In the genomic region with DNA sequence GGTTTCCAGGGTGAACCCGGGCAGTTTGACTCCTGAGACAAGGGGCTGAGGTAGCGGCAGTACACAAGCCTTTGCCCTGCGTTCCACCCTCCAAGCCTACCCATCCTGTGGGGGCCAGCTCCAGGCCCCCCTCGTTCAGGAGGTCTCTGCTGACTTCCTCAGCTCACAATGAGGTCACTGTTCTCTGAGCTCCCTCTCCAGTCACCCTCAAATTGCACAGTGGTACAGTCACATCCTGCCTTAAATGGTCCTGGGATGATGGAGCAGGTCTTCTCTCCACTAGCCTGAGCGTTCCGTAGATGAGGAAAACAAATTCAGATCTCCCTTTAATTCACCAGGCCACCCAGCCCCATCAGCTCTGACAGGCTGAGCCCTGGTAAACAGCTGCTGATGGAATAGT, we compare ENCODE assay signal across 14 cellular contexts.
DNase-seq lines count a peak whose midpoint lies in the region; ATAC-seq and TF ChIP-seq lines count a peak whose summit lies in the region.
"Had no signal": no experiment of that assay in that cellular context is flagged by ENCODE, and none has a peak within 500 bp of the region (broad histone marks: within the 10 kb centered on the region; RNA-seq: fewer than 3 reads in every experiment).

No MANE protein-coding gene starts in this region.

- peak overlapping the region in 9 of 10 donors; percentile 16 to 87 (median 77) for H3K4me3 Mint-ChIP-seq in naive thymus-derived CD4-positive, alpha-beta T cell
- no peak overlapping the region for H3K4me3 Mint-ChIP-seq in CD14-positive monocyte
- H3K4me3 Mint-ChIP-seq: activated T-helper 1 cell treated with anti-CD3 and anti-CD28 coated beads, Interleukin-12 subunit alpha, Interleukin-12 subunit beta, Interleukin-2, Interleukin-4 antibody, amounts not matched to agents 30 ng/mL and 10 ng/mL and 1 ng/mL, durations not matched to agents 14 hours and 24 hours and 36 hours had no signal

- H3K4me1 ChIP-seq in Loucy (ENCODE audit: insufficient read depth, low read length, poor library complexity, severe bottlenecking): peaks cover 49% of the 10 kb centered on the region
- H3K4me1 ChIP-seq in naive thymus-derived CD4-positive, alpha-beta T cell (ENCODE audit: control insufficient read depth in 2 of 2, insufficient read depth in 2 of 2, low read length in 2 of 2): peaks cover 42 to 54% of the 10 kb centered on the region in 2 donors

- 0 out of 2 replicates have a peak, but pooled peaks cover 5% of the 10 kb centered on the region for H3F3A ChIP-seq in Loucy (ENCODE audit: low read depth)

- no peaks in the 10 kb centered on the region for H3K9me3 ChIP-seq in Loucy (ENCODE audit: insufficient read depth, low read depth, low read length)
- no peaks in the 10 kb centered on the region for H3K9me3 ChIP-seq in naive thymus-derived CD4-positive, alpha-beta T cell (ENCODE audit: control insufficient read depth in 2 of 3, low read length in 3 of 3)
- H3K9me3 ChIP-seq: heart left ventricle, stomach had no signal

- peak overlapping the region in 7 of 9 donors; percentile 19 to 87 (median 77) for H3K27ac Mint-ChIP-seq in naive thymus-derived CD4-positive, alpha-beta T cell
- peak overlapping the region in 1 of 7 donors; percentile 33 for H3K27ac Mint-ChIP-seq in CD14-positive monocyte
- H3K27ac Mint-ChIP-seq: activated T-helper 1 cell treated with anti-CD3 and anti-CD28 coated beads, Interleukin-12 subunit alpha, Interleukin-12 subunit beta, Interleukin-2, Interleukin-4 antibody, amounts not matched to agents 30 ng/mL and 10 ng/mL and 1 ng/mL, durations not matched to agents 14 hours and 24 hours and 36 hours had no signal

- H3K27ac ChIP-seq in brain microvascular endothelial cell: no peak overlapping the region
- no peak overlapping the region for H3K27ac ChIP-seq in naive thymus-derived CD4-positive, alpha-beta T cell (ENCODE audit: low read depth, low read length)
- H3K27ac ChIP-seq: stomach had no signal

- peaks cover 0 to 22% (median 0%) of the 10 kb centered on the region in 5 donors for H3K27me3 Mint-ChIP-seq in naive thymus-derived CD4-positive, alpha-beta T cell
- H3K27me3 Mint-ChIP-seq in CD14-positive monocyte (ENCODE audit: low read depth in 3 of 3): peaks cover 2 to 8% (median 3%) of the 10 kb centered on the region in 3 donors

- in situ Hi-C loops in brain microvascular endothelial cell (cut with HindIII; ENCODE audit: low pct_ligation_motif_present, low sequenced_read_pairs): no loop called here

- no peaks in the 10 kb centered on the region for H4K20me1 ChIP-seq in Loucy (ENCODE audit: insufficient read depth, low read length, poor library complexity, severe bottlenecking)

- POLR2A ChIA-PET in naive thymus-derived CD4-positive, alpha-beta T cell (lab: Charles Lee): interaction anchor here (1.0 to 4.5 kb wide), 7 partner anchors 9 to 89 kb away, joined by 4 to 34 read pairs (median 8); no protein-coding TSS in a partner anchor

- no peak for ATAC-seq in naive thymus-derived CD4-positive, alpha-beta T cell
- ATAC-seq in GM21367 (IDR thresholded peaks at IDR 0.05; ENCODE audit: unreplicated experiment) (no peak), left ventricle myocardium superior (no peak)

- CTCF ChIA-PET in naive thymus-derived CD4-positive, alpha-beta T cell (lab: Charles Lee): interaction anchor here (1.1 to 3.8 kb wide), 7 partner anchors 11 to 52 kb away, joined by 4 to 21 read pairs (median 5); no protein-coding TSS in a partner anchor

- no peak overlapping the region for H3K4me3 ChIP-seq in Loucy (ENCODE audit: low read length, poor library complexity, severe bottlenecking)
- no peak overlapping the region for H3K4me3 ChIP-seq in brain microvascular endothelial cell (ENCODE audit: low read depth, low read length)
- H3K4me3 ChIP-seq in naive thymus-derived CD4-positive, alpha-beta T cell (ENCODE audit: low read length): peak overlapping the region; percentile 40
- H3K4me3 ChIP-seq: heart left ventricle, lung, stomach had no signal

- peak overlapping the region; percentile 23 for H3K4me2 ChIP-seq in Loucy (ENCODE audit: low read depth, low read length, poor library complexity, severe bottlenecking)

- H3K27me3 ChIP-seq in Loucy (ENCODE audit: insufficient read depth, low read length, poor library complexity, severe bottlenecking) (no peaks in the 10 kb centered on the region), brain microvascular endothelial cell (replicated peaks) (no peaks in the 10 kb centered on the region)
- H3K27me3 ChIP-seq in naive thymus-derived CD4-positive, alpha-beta T cell (ENCODE audit: control insufficient read depth in 2 of 2, insufficient read depth in 2 of 2, low read length in 2 of 2): no peaks in the 10 kb centered on the region
- H3K27me3 ChIP-seq: heart left ventricle, stomach had no signal

- peaks cover 0 to 3% (median 0%) of the 10 kb centered on the region in 11 donors for H3K9me3 Mint-ChIP-seq in naive thymus-derived CD4-positive, alpha-beta T cell
- H3K9me3 Mint-ChIP-seq in CD14-positive monocyte: peaks cover 0 to 5% (median 0%) of the 10 kb centered on the region in 7 donors
- H3K9me3 Mint-ChIP-seq: activated T-helper 1 cell treated with anti-CD3 and anti-CD28 coated beads, Interleukin-12 subunit alpha, Interleukin-12 subunit beta, Interleukin-2, Interleukin-4 antibody, amounts not matched to agents 30 ng/mL and 10 ng/mL and 1 ng/mL, durations not matched to agents 14 hours and 24 hours and 36 hours had no signal

- H3K4me1 Mint-ChIP-seq in naive thymus-derived CD4-positive, alpha-beta T cell: peaks cover 45 to 85% (median 65%) of the 10 kb centered on the region in 7 donors
- peaks cover 57% of the 10 kb centered on the region for H3K4me1 Mint-ChIP-seq in CD14-positive monocyte

- no peak overlapping the region for H3K9ac ChIP-seq in Loucy (ENCODE audit: low read depth, low read length, poor library complexity, severe bottlenecking)

- no peaks in the 10 kb centered on the region for H3K36me3 Mint-ChIP-seq in naive thymus-derived CD4-positive, alpha-beta T cell
- no peaks in the 10 kb centered on the region for H3K36me3 Mint-ChIP-seq in CD14-positive monocyte

- no peak for TF ChIP-seq CTCF in Loucy (conservative IDR thresholded peaks at IDR 0.05; ENCODE audit: low read length)
- TF ChIP-seq CTCF in brain microvascular endothelial cell (IDR thresholded peaks at IDR 0.05; ENCODE audit: low read depth, low read length, missing control alignments): no peak
- no peak for TF ChIP-seq CTCF in CD14-positive monocyte (IDR thresholded peaks at IDR 0.05)

- intact Hi-C loops in naive thymus-derived CD4-positive, alpha-beta T cell (cut with micrococcal nuclease): loop anchor here in 1 of 2 donors (5.0 kb wide), 3 partner anchors 37 to 87 kb away; no protein-coding TSS in a partner anchor
- intact Hi-C loops in left ventricle myocardium superior (cut with micrococcal nuclease) (no loop called here), CD14-positive monocyte (cut with micrococcal nuclease) (no loop called here)

- DNase-seq in Daoy (ENCODE audit: low read depth): peak; percentile 79
- DNase-seq in brain microvascular endothelial cell: peak; percentile 43
- no peak for DNase-seq in naive thymus-derived CD4-positive, alpha-beta T cell
- DNase-seq in HPDE6-E6E7 (ENCODE audit: extremely low spot score): no peak
- no peak for DNase-seq in left ventricle myocardium superior
- DNase-seq in CD14-positive monocyte (ENCODE audit: low spot score): no peak
- DNase-seq: DMS79, heart left ventricle, NCI-H187 treated with DMSO at 0.1 percent for 48 hours, stomach had no signal

- H3K36me3 ChIP-seq in Loucy (ENCODE audit: insufficient read depth, low read length): peaks cover 9% of the 10 kb centered on the region; the same call in 1 of the 2 replicates
- H3K36me3 ChIP-seq in brain microvascular endothelial cell (replicated peaks): no peaks in the 10 kb centered on the region
- H3K36me3 ChIP-seq in naive thymus-derived CD4-positive, alpha-beta T cell (ENCODE audit: control insufficient read depth in 2 of 3, insufficient read depth in 3 of 3, low read length in 3 of 3): no peaks in the 10 kb centered on the region
- H3K36me3 ChIP-seq: heart left ventricle, stomach had no signal

- H3K79me2 ChIP-seq in Loucy (ENCODE audit: insufficient read depth, low read length): no peaks in the 10 kb centered on the region

- H3K9me2 ChIP-seq in Loucy (replicated peaks; ENCODE audit: low read depth, low read length): no peaks in the 10 kb centered on the region

- no peak overlapping the region for H2AFZ ChIP-seq in Loucy (ENCODE audit: low read length)

Comparison
In these comparisons a context has a peak if more than half of its experiments do, and no peak if none do; other contexts are left out.
1. DNase-seq: peak in Daoy (single experiment) and brain microvascular endothelial cell (single experiment); none in naive thymus-derived CD4-positive, alpha-beta T cell (0 of 9), HPDE6-E6E7 (single experiment), left ventricle myocardium superior (single experiment) and CD14-positive monocyte (single experiment).
2. H3K4me3 Mint-ChIP-seq: peak in naive thymus-derived CD4-positive, alpha-beta T cell (9 of 10); none in CD14-positive monocyte (0 of 2).